Comparison of ENCODE assay signal across 8 cellular contexts in genomic region chr20:13546497-13547131, GRCh38.
DNase-seq lines count a peak whose midpoint lies in the region; ATAC-seq, FAIRE-seq and TF ChIP-seq lines count a peak whose summit lies in the region.

No MANE protein-coding gene starts in this region.

- no peak overlapping the region for H3K4ac ChIP-seq in mesenchymal stem cell (ENCODE audit: low read depth in 1 of 2, low read length in 2 of 2)

- H4K8ac ChIP-seq in mesenchymal stem cell (ENCODE audit: low read length): no peak overlapping the region

- H3K27ac ChIP-seq in mesenchymal stem cell (ENCODE audit: low read length, poor library complexity, severe bottlenecking): no peak overlapping the region

- H2BK12ac ChIP-seq in mesenchymal stem cell (ENCODE audit: low read length in 2 of 2): no peak overlapping the region

- no peak overlapping the region for H3K4me3 ChIP-seq in mesenchymal stem cell (ENCODE audit: insufficient read depth in 1 of 2, low read depth in 1 of 2, low read length in 2 of 2)

- H3K36me3 ChIP-seq in mesenchymal stem cell (ENCODE audit: control insufficient read depth in 1 of 2, insufficient read depth in 2 of 2, low read depth in 1 of 2, low read length in 2 of 2): no peaks in the 10 kb centered on the region

- H4K91ac ChIP-seq in mesenchymal stem cell (ENCODE audit: low read length): no peak overlapping the region

- H2BK5ac ChIP-seq in mesenchymal stem cell (ENCODE audit: low read depth, low read length, poor library complexity, severe bottlenecking): no peak overlapping the region

- peak; percentile 70 for ATAC-seq in HG03097 (IDR thresholded peaks at IDR 0.05; ENCODE audit: low FRiP score, unreplicated experiment)

- no peak overlapping the region for H3K23ac ChIP-seq in mesenchymal stem cell (ENCODE audit: low read length in 2 of 2)

- DNase-seq in GM12892 (ENCODE audit: insufficient read length): peak; percentile 2
- DNase-seq in NCI-H446 (lab: John Stamatoyannopoulos, UW): peak; percentile 38 to 75
- DNase-seq in activated CD4-positive, alpha-beta T cell treated with anti-CD3 and anti-CD28 coated beads, Interleukin-2, amount 50 U/mL, for 24 hours (ENCODE audit: low read depth in 1 of 2, low spot score in 1 of 2): peak; percentile 46 to 63
- DNase-seq in effector CD4-positive, alpha-beta T cell: peak; percentile 53
- peak; percentile 70 for DNase-seq in mesenchymal stem cell
- DNase-seq in stimulated activated CD8-positive, alpha-beta memory T cell treated with anti-CD3 and anti-CD28 coated beads, Interleukin-2, amount 100 ng/mL, for 48 hours (ENCODE audit: low read depth in 2 of 2): peak; percentile 55 to 67

- no peaks in the 10 kb centered on the region for H3K79me1 ChIP-seq in mesenchymal stem cell (replicated peaks; ENCODE audit: low read length, poor library complexity, severe bottlenecking)

- TF ChIP-seq POLR2A in GM12892 (IDR thresholded peaks at IDR 0.05; ENCODE audit: low read depth, low read length): no peak

- H2BK15ac ChIP-seq in mesenchymal stem cell (ENCODE audit: low read depth, poor library complexity, severe bottlenecking): no peak overlapping the region

- no peaks in the 10 kb centered on the region for H3K27me3 ChIP-seq in mesenchymal stem cell (ENCODE audit: control insufficient read depth in 1 of 2, insufficient read depth in 1 of 2, low read length in 2 of 2)

- no peaks in the 10 kb centered on the region for H3K9me3 ChIP-seq in mesenchymal stem cell (ENCODE audit: control insufficient read depth, low read length)

- peak; percentile 91 for FAIRE-seq in A204.1 (lab: Jason Lieb, UNC)
- peak; percentile 81 for FAIRE-seq in GM12892 (lab: Jason Lieb, UNC)

- no peak overlapping the region for H3K18ac ChIP-seq in mesenchymal stem cell (ENCODE audit: low read depth in 1 of 2, low read length in 2 of 2)

- no peak overlapping the region for H3K9ac ChIP-seq in mesenchymal stem cell (ENCODE audit: low read length)

- H3K14ac ChIP-seq in mesenchymal stem cell (ENCODE audit: low read length in 2 of 2): no peak overlapping the region

- H2BK120ac ChIP-seq in mesenchymal stem cell (ENCODE audit: low read depth, low read length): no peak overlapping the region

- no peaks in the 10 kb centered on the region for H3K4me1 ChIP-seq in mesenchymal stem cell (ENCODE audit: control insufficient read depth, insufficient read depth, low read depth, low read length)

- H2AK5ac ChIP-seq in mesenchymal stem cell (ENCODE audit: low read length, severe bottlenecking): no peak overlapping the region

- H3K4me2 ChIP-seq in mesenchymal stem cell (ENCODE audit: low read length, poor library complexity, severe bottlenecking): no peak overlapping the region

- H2AFZ ChIP-seq in mesenchymal stem cell (ENCODE audit: low read depth, low read length): no peak overlapping the region

- 31% methylated on average over 1 of the region's 2 CpGs for WGBS in mesenchymal stem cell

Comparison
In these comparisons a context has a peak if more than half of its experiments do, and no peak if none do; other contexts are left out.
1. DNase-seq: peak in every context shown above with its lines; median percentile 70 in mesenchymal stem cell; 61 in stimulated activated CD8-positive, alpha-beta memory T cell treated with anti-CD3 and anti-CD28 coated beads, Interleukin-2, amount 100 ng/mL, for 48 hours; 56 in NCI-H446; 54 in activated CD4-positive, alpha-beta T cell treated with anti-CD3 and anti-CD28 coated beads, Interleukin-2, amount 50 U/mL, for 24 hours; 53 in effector CD4-positive, alpha-beta T cell; 2 in GM12892.